ENCODE assay signal across 18 cellular contexts in the genomic region with DNA sequence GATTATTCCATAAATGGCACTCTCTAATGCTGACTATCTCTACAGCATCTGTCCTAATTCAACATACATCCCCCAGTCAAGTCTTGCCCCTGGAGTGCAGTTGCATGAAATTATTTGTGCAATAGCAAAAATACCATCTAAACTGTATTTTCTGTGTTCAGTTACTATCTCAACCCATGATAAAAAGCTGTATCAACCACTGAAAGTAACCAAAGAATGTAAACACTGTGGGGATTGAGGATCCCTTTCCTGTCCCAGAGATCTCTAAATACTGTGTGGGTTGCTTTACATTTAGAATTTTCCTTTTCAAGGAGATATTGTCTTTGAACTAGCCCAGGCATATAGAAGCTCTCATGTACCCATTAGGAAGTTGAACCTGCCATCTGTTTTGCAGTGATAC. TPM values are rescaled to one million over a fixed set of nuclear protein-coding genes. Genes with fewer than 3 reads are reported as not detected.
DNase-seq lines count a peak whose midpoint lies in the region; ATAC-seq, FAIRE-seq and TF ChIP-seq lines count a peak whose summit lies in the region.
"Had no signal": no experiment of that assay in that cellular context is flagged by ENCODE, and none has a peak within 500 bp of the region (broad histone marks: within the 10 kb centered on the region; RNA-seq: fewer than 3 reads in every experiment).

No MANE protein-coding gene starts in this region.

- peaks cover 0 to 15% (median 0%) of the 10 kb centered on the region in 7 donors for H3K4me1 Mint-ChIP-seq in naive thymus-derived CD4-positive, alpha-beta T cell

- no TSS peak for BruUV-seq in K562 (replicated peaks; lab: Mats Ljungman, UMichigan)

- no peak overlapping the region for H4K8ac ChIP-seq in mesenchymal stem cell (ENCODE audit: low read length)

- H3K9me3 Mint-ChIP-seq in naive thymus-derived CD4-positive, alpha-beta T cell, result peaks cover 3 to 24% (median 8%) of the 10 kb centered on the region in 11 donors

- no peak overlapping the region for H2BK5ac ChIP-seq in mesenchymal stem cell (ENCODE audit: low read depth, low read length, poor library complexity, severe bottlenecking)

- H2BK120ac ChIP-seq in mesenchymal stem cell (ENCODE audit: low read depth, low read length), result no peak overlapping the region

- H3K4me2 ChIP-seq in K562 (ENCODE audit: insufficient read depth, low read length) (no peak overlapping the region), mesenchymal stem cell (ENCODE audit: low read length, poor library complexity, severe bottlenecking) (no peak overlapping the region)
- H3K4me2 ChIP-seq: KMS-11 had no signal

- no peak for TF ChIP-seq EP300 in K562 (IDR thresholded peaks at IDR 0.05; ENCODE audit: low read length)

- intact Hi-C loops in Right ventricle myocardium inferior (cut with DNase I), result no loop called here
- intact Hi-C loops in K562 (cut with micrococcal nuclease), result no loop called here
- intact Hi-C loops in naive thymus-derived CD4-positive, alpha-beta T cell (cut with micrococcal nuclease), result no loop called here

- H3K79me1 ChIP-seq in mesenchymal stem cell (replicated peaks; ENCODE audit: low read length, poor library complexity, severe bottlenecking), result peaks cover 13% of the 10 kb centered on the region

- no peaks in the 10 kb centered on the region for H4K20me1 ChIP-seq in K562 (replicated peaks; ENCODE audit: control insufficient read depth, insufficient read depth, low read length)

- no peak for FAIRE-seq in K562 (lab: Jason Lieb, UNC)
- FAIRE-seq: GM12892 had no signal

- H3K9ac ChIP-seq in K562 (ENCODE audit: insufficient read depth in 1 of 2, low read depth in 2 of 2, low read length in 2 of 2) (no peak overlapping the region), mesenchymal stem cell (ENCODE audit: low read length) (no peak overlapping the region)
- H3K9ac ChIP-seq: KMS-11 had no signal

- no peak overlapping the region for H3K14ac ChIP-seq in mesenchymal stem cell (ENCODE audit: low read length in 2 of 2)

- H2BK12ac ChIP-seq in mesenchymal stem cell (ENCODE audit: low read length in 2 of 2), result no peak overlapping the region

- H3K9me3 ChIP-seq in right atrium auricular region, result peaks cover 0 to 10% of the 10 kb centered on the region in 2 donors
- H3K9me3 ChIP-seq in K562 (replicated peaks; ENCODE audit: control insufficient read depth, insufficient read depth, low read depth, low read length), result peaks cover 4% of the 10 kb centered on the region; the same call in 1 of the 2 replicates
- peaks cover 2% of the 10 kb centered on the region for H3K9me3 ChIP-seq in mesenchymal stem cell (ENCODE audit: control insufficient read depth, low read length)
- H3K9me3 ChIP-seq in naive thymus-derived CD4-positive, alpha-beta T cell (ENCODE audit: control insufficient read depth in 2 of 3, low read length in 3 of 3), result peaks cover 0 to 4% (median 0%) of the 10 kb centered on the region in 3 experiments

- no peak overlapping the region for H2AK5ac ChIP-seq in mesenchymal stem cell (ENCODE audit: low read length, severe bottlenecking)

- no peaks in the 10 kb centered on the region for H3K9me1 ChIP-seq in K562 (ENCODE audit: control insufficient read depth, insufficient read depth, low read length)

- no peak overlapping the region for H3K4me3 ChIP-seq in right atrium auricular region
- H3K4me3 ChIP-seq in K562, result no peak overlapping the region
- no peak overlapping the region for H3K4me3 ChIP-seq in mesenchymal stem cell (ENCODE audit: insufficient read depth in 1 of 2, low read depth in 1 of 2, low read length in 2 of 2)
- no peak overlapping the region for H3K4me3 ChIP-seq in naive thymus-derived CD4-positive, alpha-beta T cell (ENCODE audit: low read length)
- H3K4me3 ChIP-seq: MG63 had no signal

- peaks cover 14 to 71% (median 45%) of the 10 kb centered on the region in 5 donors for H3K36me3 Mint-ChIP-seq in naive thymus-derived CD4-positive, alpha-beta T cell

- no peak overlapping the region for H2BK15ac ChIP-seq in mesenchymal stem cell (ENCODE audit: low read depth, poor library complexity, severe bottlenecking)

- H3K4ac ChIP-seq in mesenchymal stem cell (ENCODE audit: low read depth in 1 of 2, low read length in 2 of 2), result no peak overlapping the region

- no peak for TF ChIP-seq RAD21 in K562 (CRISPR knock-in tag; conservative IDR thresholded peaks at IDR 0.05 in 1 of 2, IDR thresholded peaks at IDR 0.05 in 1 of 2)

- TF ChIP-seq POLR2A in K562 (conservative IDR thresholded peaks at IDR 0.05), result no peak

- in situ Hi-C loops in K562 (cut with MboI), result no loop called here

- H3K27ac Mint-ChIP-seq in naive thymus-derived CD4-positive, alpha-beta T cell, result no peak overlapping the region

- H3K36me3 ChIP-seq in right atrium auricular region, result peaks cover 10% of the 10 kb centered on the region
- peaks cover 15% of the 10 kb centered on the region; the same call in 2 of the 3 replicates for H3K36me3 ChIP-seq in K562 (ENCODE audit: control insufficient read depth, insufficient read depth, low read length)
- peaks cover 17 to 54% of the 10 kb centered on the region in 2 experiments for H3K36me3 ChIP-seq in mesenchymal stem cell (ENCODE audit: control insufficient read depth in 1 of 2, insufficient read depth in 2 of 2, low read depth in 1 of 2, low read length in 2 of 2)
- H3K36me3 ChIP-seq in naive thymus-derived CD4-positive, alpha-beta T cell (ENCODE audit: control insufficient read depth in 2 of 3, insufficient read depth in 3 of 3, low read length in 3 of 3), result no peaks in the 10 kb centered on the region

- no peaks in the 10 kb centered on the region for H3K27me3 Mint-ChIP-seq in naive thymus-derived CD4-positive, alpha-beta T cell

- peak overlapping the region; percentile 9 to 89 for H3K27ac ChIP-seq in right atrium auricular region
- H3K27ac ChIP-seq in K562 (ENCODE audit: extremely low read depth, low read depth, low read length), result no peak overlapping the region
- H3K27ac ChIP-seq in mesenchymal stem cell (ENCODE audit: low read length, poor library complexity, severe bottlenecking), result no peak overlapping the region
- no peak overlapping the region for H3K27ac ChIP-seq in naive thymus-derived CD4-positive, alpha-beta T cell (ENCODE audit: low read depth, low read length)
- H3K27ac ChIP-seq: KMS-11 had no signal

- TF ChIP-seq CTCF in right atrium auricular region (IDR thresholded peaks at IDR 0.05), result no peak
- TF ChIP-seq CTCF in K562 (IDR thresholded peaks at IDR 0.05 in 2 of 3, conservative IDR thresholded peaks at IDR 0.05 in 1 of 3; ENCODE audit: insufficient read depth in 2 of 3, low read depth in 1 of 3, low read length in 3 of 3), result no peak

- no peaks in the 10 kb centered on the region for H3K27me3 ChIP-seq in right atrium auricular region
- no peaks in the 10 kb centered on the region for H3K27me3 ChIP-seq in K562 (ENCODE audit: control insufficient read depth in 2 of 2, insufficient read depth in 2 of 2, low read length in 2 of 2)
- no peaks in the 10 kb centered on the region for H3K27me3 ChIP-seq in mesenchymal stem cell (ENCODE audit: control insufficient read depth in 1 of 2, insufficient read depth in 1 of 2, low read length in 2 of 2)
- H3K27me3 ChIP-seq in naive thymus-derived CD4-positive, alpha-beta T cell (ENCODE audit: control insufficient read depth in 2 of 2, insufficient read depth in 2 of 2, low read length in 2 of 2), result no peaks in the 10 kb centered on the region
- H3K27me3 ChIP-seq: MG63 had no signal

- POLR2A ChIA-PET in K562 (lab: Yijun Ruan, JAX), result interaction anchor here (1.2 kb wide), 1 partner anchor 9 kb away, joined by 4 read pairs; no protein-coding TSS in a partner anchor
- POLR2A ChIA-PET in naive thymus-derived CD4-positive, alpha-beta T cell (lab: Charles Lee), result no interaction called here

- H3K23ac ChIP-seq in mesenchymal stem cell (ENCODE audit: low read length in 2 of 2), result no peak overlapping the region

- CTCF ChIA-PET in K562 (lab: Yijun Ruan, JAX; ENCODE audit: low intra/inter-chr PET ratio), result no interaction called here
- CTCF ChIA-PET in naive thymus-derived CD4-positive, alpha-beta T cell (lab: Charles Lee), result interaction anchor here (0.6 kb wide), 1 partner anchor 144 kb away, joined by 3 read pairs; no protein-coding TSS in a partner anchor

- DNase-seq in right atrium auricular region (ENCODE audit: low spot score) (no peak), Right ventricle myocardium inferior (ENCODE audit: missing footprints) (no peak), K562 (ENCODE audit: extremely low read depth in 1 of 4, low spot score in 3 of 4) (no peak), mesenchymal stem cell (peak; percentile 27), GDM1 (lab: John Stamatoyannopoulos, UW) (no peak), Kasumi-1 (lab: John Stamatoyannopoulos, UW) (no peak)
- DNase-seq in naive thymus-derived CD4-positive, alpha-beta T cell, result no peak
- DNase-seq: C1 segment of cervical spinal cord, GOT3, MG63, NCI-H1092, NCI-H146, NCI-H2081 treated with DMSO at 0.1 percent for 48 hours, NCI-H2227 treated with DMSO at 0.1 percent for 48 hours, NCI-H526, SHP77 had no signal

- H3K4me1 ChIP-seq in right atrium auricular region (peaks cover 0 to 29% of the 10 kb centered on the region in 2 donors), K562 (replicated peaks in 1 of 2; ENCODE audit: control insufficient read depth in 2 of 2, insufficient read depth in 2 of 2, low read length in 2 of 2) (no peaks in the 10 kb centered on the region), mesenchymal stem cell (ENCODE audit: control insufficient read depth, insufficient read depth, low read depth, low read length) (peaks cover 7% of the 10 kb centered on the region)
- no peaks in the 10 kb centered on the region for H3K4me1 ChIP-seq in naive thymus-derived CD4-positive, alpha-beta T cell (ENCODE audit: control insufficient read depth in 2 of 2, insufficient read depth in 2 of 2, low read length in 2 of 2)

- no peaks in the 10 kb centered on the region for H3K79me2 ChIP-seq in K562 (ENCODE audit: control insufficient read depth, insufficient read depth, low read length)

- H3K18ac ChIP-seq in mesenchymal stem cell (ENCODE audit: low read depth in 1 of 2, low read length in 2 of 2), result no peak overlapping the region

- H3K4me3 Mint-ChIP-seq in naive thymus-derived CD4-positive, alpha-beta T cell, result no peak overlapping the region

- no peak overlapping the region for H2AFZ ChIP-seq in K562 (ENCODE audit: low read depth, low read length)
- H2AFZ ChIP-seq in mesenchymal stem cell (ENCODE audit: low read depth, low read length), result no peak overlapping the region

- no peak for ATAC-seq in Right ventricle myocardium inferior
- no peak for ATAC-seq in K562
- ATAC-seq in naive thymus-derived CD4-positive, alpha-beta T cell, result no peak

- no peak overlapping the region for H4K91ac ChIP-seq in mesenchymal stem cell (ENCODE audit: low read length)

RNA-seq across cellular contexts. Expression of gene DGKI, which starts 23.9 kb away (rescaled TPM):
- total RNA-seq in right atrium auricular region (1 to 10 TPM; 4.4 to 5.9 TPM), Right ventricle myocardium inferior (1.4 TPM), K562 (2014; rRNA removed) (0.54 TPM in 1 of 2 replicates, not detected in the other), K562 (2014; rRNA removed; fragmentation: Illumina TruSeq; extraction: Trizol) (not detected in 2 replicates), K562 (2015; rRNA removed; fragmentation: Illumina TruSeq; extraction: Trizol) (0.11 TPM in 1 of 2 replicates, not detected in the other), K562 (2021) (not detected in 2 replicates)
- not detected in 2 replicates for total RNA-seq in K562 (2011; cell fraction: chromatin; rRNA removed; ENCODE audit: low replicate concordance)
- 0.33 TPM in 1 of 2 replicates, not detected in the other for total RNA-seq in K562 (2011; cell fraction: nucleolus; rRNA removed)
- total RNA-seq in K562 (2011; cell fraction: nucleoplasm; rRNA removed), result not detected in 2 replicates
- polyA plus RNA-seq in K562 (2011; rRNA removed) (0.18 TPM in 1 of 2 replicates, not detected in the other), K562 (2014; fragmentation: Illumina TruSeq; extraction: Trizol) (not detected in 2 replicates), K562 (2014; fragmentation: Nextera tagmentation; extraction: Ambion mirVana) (under 1 TPM in 1 of 2 experiments, not detected in 1; 0.11 TPM), K562 (2014; rRNA removed) (not detected in 2 replicates)
- polyA plus RNA-seq in K562 (2011; cell fraction: cytosol; rRNA removed), result not detected in 2 replicates
- 0.01 and 0.03 TPM in 2 replicates for polyA plus RNA-seq in K562 (2011; cell fraction: nucleus; rRNA removed)
- 0.01 and 0.19 TPM in 2 replicates for polyA plus RNA-seq in K562 (2012)
- 0.09 and 0.18 TPM in 2 replicates for polyA minus RNA-seq in K562 (2011; rRNA and poly(A)+ RNA removed)
- not detected in 2 replicates for polyA minus RNA-seq in K562 (2011; cell fraction: cytosol; rRNA and poly(A)+ RNA removed)
- polyA minus RNA-seq in K562 (2011; cell fraction: nucleus; rRNA and poly(A)+ RNA removed), result not detected in 2 replicates
- 2.3 TPM for polyA plus RNA-seq in mesenchymal stem cell (2013, experiment 1 of 2)
- polyA plus RNA-seq in mesenchymal stem cell (2013, experiment 2 of 2), result 2.2 TPM
- total RNA-seq in naive thymus-derived CD4-positive, alpha-beta T cell, result 1 to 10 TPM in 1 of 5 experiments, not detected in 4; 1.3 TPM
- polyA plus RNA-seq in naive thymus-derived CD4-positive, alpha-beta T cell, result not detected

Comparison
In these comparisons a context has a peak if more than half of its experiments do, and no peak if none do; other contexts are left out.
1. H3K27ac ChIP-seq: peak in right atrium auricular region (2 of 2); none in K562 (single experiment), mesenchymal stem cell (single experiment) and naive thymus-derived CD4-positive, alpha-beta T cell (single experiment).